In genomic region chr5:62403411-62404250, GRCh38 we compare ENCODE assay signal across 1 cellular context.
TF ChIP-seq lines count a peak whose summit lies in the region.

Gene DIMT1, minus strand, starts transcription at chr5:62403905. Its CDS starts 133 bp downstream, at chr5:62403772.

TF ChIP-seq in K562, 482 proteins besides CTCF, POLR2A, EP300 and RAD21 (continued from another document and continues in another):
- TF ChIP-seq STAT6 (CRISPR knock-in tag; IDR thresholded peaks at IDR 0.05) = no peak
- peak; percentile 57; the same call in 1 of the 2 replicates for TF ChIP-seq LCOR (CRISPR knock-in tag; IDR thresholded peaks at IDR 0.05)
- TF ChIP-seq BMI1 (IDR thresholded peaks at IDR 0.05; ENCODE audit: low read length) = no peak
- TF ChIP-seq ZNF311 (CRISPR knock-in tag; IDR thresholded peaks at IDR 0.05) = no peak
- no peak for TF ChIP-seq MBD1 (CRISPR knock-in tag; IDR thresholded peaks at IDR 0.05)
- TF ChIP-seq MGA (IDR thresholded peaks at IDR 0.05) = peak; percentile 92
- TF ChIP-seq ZNF395 (CRISPR knock-in tag; IDR thresholded peaks at IDR 0.05) = peak; percentile 66; the same call in 1 of the 2 replicates
- TF ChIP-seq NR2C2 (CRISPR knock-in tag; IDR thresholded peaks at IDR 0.05) = no peak
- TF ChIP-seq NR2C2 (tag; IDR thresholded peaks at IDR 0.05) = peak; percentile 79
- peak; percentile 94 for TF ChIP-seq POLR2B (IDR thresholded peaks at IDR 0.05; ENCODE audit: low read depth, partially characterized antibody)
- TF ChIP-seq ZNF277 (CRISPR knock-in tag; IDR thresholded peaks at IDR 0.05; ENCODE audit: borderline replicate concordance) = no peak
- TF ChIP-seq ZSCAN29 (IDR thresholded peaks at IDR 0.05) = no peak; the same call in 1 of the 2 replicates
- TF ChIP-seq RBFOX2 (IDR thresholded peaks at IDR 0.05; ENCODE audit: low read depth, low read length) = peak; percentile 100
- no peak for TF ChIP-seq CEBPB (tag; IDR thresholded peaks at IDR 0.05)
- TF ChIP-seq ZNF586 (CRISPR knock-in tag; conservative IDR thresholded peaks at IDR 0.05) = no peak
- TF ChIP-seq ZNF143 (CRISPR knock-in tag; IDR thresholded peaks at IDR 0.05) = peak; percentile 93
- 0 out of 4 replicates have a peak, but pooled peaks of 1 of the 2 experiments have one; percentile 8 for TF ChIP-seq TRIM24 (IDR thresholded peaks at IDR 0.05)
- peak; percentile 80 for TF ChIP-seq CTBP1 (IDR thresholded peaks at IDR 0.05; ENCODE audit: borderline replicate concordance)
- no peak for TF ChIP-seq SIRT6 (IDR thresholded peaks at IDR 0.05; ENCODE audit: low read depth, low read length)
- TF ChIP-seq CHCHD3 (CRISPR knock-in tag; IDR thresholded peaks at IDR 0.05) = no peak
- no peak for TF ChIP-seq THAP12 (CRISPR knock-in tag; IDR thresholded peaks at IDR 0.05)
- no peak for TF ChIP-seq ZFPM2 (CRISPR knock-in tag; IDR thresholded peaks at IDR 0.05)
- no peak for TF ChIP-seq ZNF584 (CRISPR knock-in tag; IDR thresholded peaks at IDR 0.05; ENCODE audit: low read depth)
